ENCODE assay signal across 13 cellular contexts in genomic region chrX:154043003-154043402, GRCh38. TPM values are rescaled to one million over a fixed set of nuclear protein-coding genes. Genes with fewer than 3 reads are reported as not detected.
DNase-seq lines count a peak whose midpoint lies in the region; ATAC-seq, FAIRE-seq and TF ChIP-seq lines count a peak whose summit lies in the region.
"Had no signal": no experiment of that assay in that cellular context is flagged by ENCODE, and none has a peak within 500 bp of the region (broad histone marks: within the 10 kb centered on the region; RNA-seq: fewer than 3 reads in every experiment).

No MANE protein-coding gene starts in this region.

- in situ Hi-C loops in HepG2 (cut with HindIII; ENCODE audit: extremely low pct_ligation_motif_present, low pct_unique_long_range_greater_than_20kb), result no loop called here
- in situ Hi-C loops in brain microvascular endothelial cell (cut with HindIII; ENCODE audit: low pct_ligation_motif_present, low sequenced_read_pairs), result no loop called here
- in situ Hi-C loops in G401 (cut with HindIII; ENCODE audit: low sequenced_read_pairs), result no loop called here

- intact Hi-C loops in HepG2 (cut with micrococcal nuclease; ENCODE audit: unreplicated experiment), result no loop called here
- intact Hi-C loops in left lung (cut with DNase I), result no loop called here
- intact Hi-C loops in activated T-helper 1 cell treated with anti-CD3 and anti-CD28 coated beads, Interleukin-12 subunit alpha, Interleukin-12 subunit beta, Interleukin-2, Interleukin-4 antibody, amounts not matched to agents 30 ng/mL and 10 ng/mL and 1 ng/mL, durations not matched to agents 14 hours and 24 hours and 36 hours (cut with micrococcal nuclease), result no loop called here

- no peaks in the 10 kb centered on the region for H3K9me3 Mint-ChIP-seq in activated CD4-positive, alpha-beta memory T cell treated with anti-CD3 and anti-CD28 coated beads, Interleukin-2, amount 10 ng/mL, durations not matched to agents 7 days and 5 days
- H3K9me3 Mint-ChIP-seq in activated T-helper 1 cell treated with anti-CD3 and anti-CD28 coated beads, Interleukin-12 subunit alpha, Interleukin-12 subunit beta, Interleukin-2, Interleukin-4 antibody, amounts not matched to agents 30 ng/mL and 10 ng/mL and 1 ng/mL, durations not matched to agents 14 hours and 24 hours and 36 hours, result no peaks in the 10 kb centered on the region

- TF ChIP-seq RAD21 in liver (IDR thresholded peaks at IDR 0.05) (no peak), HepG2 (CRISPR knock-in tag; IDR thresholded peaks at IDR 0.05) (no peak)

- H3K27ac ChIP-seq in liver (ENCODE audit: low read depth in 1 of 2, low read length in 2 of 2), result peak overlapping the region in 1 of 2 donors; percentile 31
- no peak overlapping the region for H3K27ac ChIP-seq in HepG2 (ENCODE audit: extremely low read length, insufficient read depth, low read length)
- H3K27ac ChIP-seq in brain microvascular endothelial cell, result peak overlapping the region; percentile 65
- H3K27ac ChIP-seq in left lung, result peak overlapping the region; percentile 5 to 85

- peaks cover 10% of the 10 kb centered on the region for H3K79me2 ChIP-seq in HepG2 (ENCODE audit: insufficient read depth, low read length)

- TF ChIP-seq CTCF in liver (IDR thresholded peaks at IDR 0.05; ENCODE audit: low read depth, low read length, missing input control) (no peak), HepG2 (CRISPR knock-in tag; IDR thresholded peaks at IDR 0.05) (no peak), brain microvascular endothelial cell (IDR thresholded peaks at IDR 0.05; ENCODE audit: low read depth, low read length, missing control alignments) (no peak), left lung (IDR thresholded peaks at IDR 0.05) (no peak)

- H3K9ac ChIP-seq in liver (ENCODE audit: low read depth in 1 of 2, low read length in 2 of 2), result no peak overlapping the region
- no peak overlapping the region for H3K9ac ChIP-seq in HepG2 (ENCODE audit: insufficient read depth, low read depth, low read length)

- no peaks in the 10 kb centered on the region for H3K36me3 ChIP-seq in liver (ENCODE audit: control insufficient read depth in 4 of 4, insufficient read depth in 3 of 4, low read depth in 1 of 4, low read length in 3 of 4)
- H3K36me3 ChIP-seq in HepG2 (replicated peaks in 1 of 2; ENCODE audit: control insufficient read depth in 1 of 2, insufficient read depth in 2 of 2, low read length in 2 of 2), result peaks cover 0 to 6% of the 10 kb centered on the region in 2 experiments; a peak in 1 of 5 replicates
- no peaks in the 10 kb centered on the region for H3K36me3 ChIP-seq in brain microvascular endothelial cell (replicated peaks)
- no peaks in the 10 kb centered on the region for H3K36me3 ChIP-seq in left lung
- H3K36me3 ChIP-seq: tibial nerve had no signal

- no peak overlapping the region for H3K27ac Mint-ChIP-seq in activated CD4-positive, alpha-beta memory T cell treated with anti-CD3 and anti-CD28 coated beads, Interleukin-2, amount 10 ng/mL, durations not matched to agents 7 days and 5 days
- no peak overlapping the region for H3K27ac Mint-ChIP-seq in activated T-helper 1 cell treated with anti-CD3 and anti-CD28 coated beads, Interleukin-12 subunit alpha, Interleukin-12 subunit beta, Interleukin-2, Interleukin-4 antibody, amounts not matched to agents 30 ng/mL and 10 ng/mL and 1 ng/mL, durations not matched to agents 14 hours and 24 hours and 36 hours

- peaks cover 0 to 11% (median 3%) of the 10 kb centered on the region in 4 donors for H3K4me1 ChIP-seq in liver (ENCODE audit: control insufficient read depth in 4 of 4, insufficient read depth in 4 of 4, low read length in 3 of 4)
- H3K4me1 ChIP-seq in HepG2 (ENCODE audit: insufficient read depth, low read length), result peaks cover 28% of the 10 kb centered on the region
- peaks cover 4 to 63% of the 10 kb centered on the region in 2 donors for H3K4me1 ChIP-seq in left lung

- no peaks in the 10 kb centered on the region for H3K27me3 Mint-ChIP-seq in activated CD4-positive, alpha-beta memory T cell treated with anti-CD3 and anti-CD28 coated beads, Interleukin-2, amount 10 ng/mL, durations not matched to agents 7 days and 5 days
- no peaks in the 10 kb centered on the region for H3K27me3 Mint-ChIP-seq in activated T-helper 1 cell treated with anti-CD3 and anti-CD28 coated beads, Interleukin-12 subunit alpha, Interleukin-12 subunit beta, Interleukin-2, Interleukin-4 antibody, amounts not matched to agents 30 ng/mL and 10 ng/mL and 1 ng/mL, durations not matched to agents 14 hours and 24 hours and 36 hours (ENCODE audit: insufficient read depth)

- CTCF ChIA-PET in HepG2 (lab: Yijun Ruan, JAX; ENCODE audit: low intra/inter-chr PET ratio, low total read pairs), result no interaction called here
- CTCF ChIA-PET in activated CD4-positive, alpha-beta memory T cell treated with anti-CD3 and anti-CD28 coated beads, Interleukin-2, amount 10 ng/mL, durations not matched to agents 7 days and 5 days (lab: Charles Lee), result no interaction called here

- no peak overlapping the region for H3K4me2 ChIP-seq in HepG2 (ENCODE audit: low read depth, low read length)

- H3K4me3 Mint-ChIP-seq in activated CD4-positive, alpha-beta memory T cell treated with anti-CD3 and anti-CD28 coated beads, Interleukin-2, amount 10 ng/mL, durations not matched to agents 7 days and 5 days, result no peak overlapping the region
- no peak overlapping the region for H3K4me3 Mint-ChIP-seq in activated T-helper 1 cell treated with anti-CD3 and anti-CD28 coated beads, Interleukin-12 subunit alpha, Interleukin-12 subunit beta, Interleukin-2, Interleukin-4 antibody, amounts not matched to agents 30 ng/mL and 10 ng/mL and 1 ng/mL, durations not matched to agents 14 hours and 24 hours and 36 hours

- H2AFZ ChIP-seq in HepG2 (ENCODE audit: low read length), result no peak overlapping the region

- H4K20me1 ChIP-seq in HepG2 (ENCODE audit: insufficient read depth, low read length), result no peaks in the 10 kb centered on the region

- ATAC-seq in HepG2 (no peak), left lung (no peak)

- POLR2A ChIA-PET in HepG2 (lab: Yijun Ruan, JAX), result no interaction called here
- POLR2A ChIA-PET in activated CD4-positive, alpha-beta memory T cell treated with anti-CD3 and anti-CD28 coated beads, Interleukin-2, amount 10 ng/mL, durations not matched to agents 7 days and 5 days (lab: Charles Lee), result no interaction called here

- H3K4me3 ChIP-seq in liver (ENCODE audit: low read depth in 1 of 3, low read length in 3 of 3) (no peak overlapping the region), HepG2 (replicated peaks in 1 of 3; ENCODE audit: insufficient read depth in 1 of 3, low read depth in 2 of 3, low read length in 3 of 3) (no peak overlapping the region), brain microvascular endothelial cell (ENCODE audit: low read depth, low read length) (no peak overlapping the region), left lung (no peak overlapping the region)
- H3K4me3 ChIP-seq: tibial nerve had no signal

- FAIRE-seq in HepG2 (lab: Jason Lieb, UNC), result no peak

- 66% methylated on average over 3 of the region's 3 CpGs for WGBS in liver
- WGBS in HepG2 (ENCODE audit: low lambda C conversion rate), result 95% methylated on average over 3 of the region's 3 CpGs

- BruUV-seq in HepG2 (replicated peaks; lab: Mats Ljungman, UMichigan), result no TSS peak

- no peak for TF ChIP-seq POLR2A in HepG2 (IDR thresholded peaks at IDR 0.05; ENCODE audit: insufficient read depth in 1 of 2, low read depth in 2 of 2, low read length in 2 of 2)

- no peaks in the 10 kb centered on the region for H3K9me3 ChIP-seq in liver (ENCODE audit: control insufficient read depth in 4 of 4, low read length in 3 of 4)
- H3K9me3 ChIP-seq in HepG2 (ENCODE audit: low read length), result no peaks in the 10 kb centered on the region
- H3K9me3 ChIP-seq in left lung, result no peaks in the 10 kb centered on the region
- H3K9me3 ChIP-seq: tibial nerve had no signal

- TF ChIP-seq EP300 in HepG2 (IDR thresholded peaks at IDR 0.05; ENCODE audit: low read depth in 2 of 2, low read length in 2 of 2) (no peak), HepG2 (CRISPR knock-in tag; IDR thresholded peaks at IDR 0.05; ENCODE audit: borderline replicate concordance) (no peak)

- H3K27me3 ChIP-seq in liver (ENCODE audit: control insufficient read depth in 4 of 4, insufficient read depth in 4 of 4, low read length in 3 of 4) (no peaks in the 10 kb centered on the region), HepG2 (ENCODE audit: control insufficient read depth in 1 of 2, insufficient read depth in 2 of 2, low read length in 2 of 2) (no peaks in the 10 kb centered on the region; a peak in 1 of 5 replicates), brain microvascular endothelial cell (replicated peaks) (no peaks in the 10 kb centered on the region), left lung (no peaks in the 10 kb centered on the region)
- H3K27me3 ChIP-seq: tibial nerve had no signal

- peaks cover 30% of the 10 kb centered on the region for H3K4me1 Mint-ChIP-seq in activated CD4-positive, alpha-beta memory T cell treated with anti-CD3 and anti-CD28 coated beads, Interleukin-2, amount 10 ng/mL, durations not matched to agents 7 days and 5 days
- peaks cover 10% of the 10 kb centered on the region for H3K4me1 Mint-ChIP-seq in activated T-helper 1 cell treated with anti-CD3 and anti-CD28 coated beads, Interleukin-12 subunit alpha, Interleukin-12 subunit beta, Interleukin-2, Interleukin-4 antibody, amounts not matched to agents 30 ng/mL and 10 ng/mL and 1 ng/mL, durations not matched to agents 14 hours and 24 hours and 36 hours (ENCODE audit: low read depth)

- H3K36me3 Mint-ChIP-seq in activated CD4-positive, alpha-beta memory T cell treated with anti-CD3 and anti-CD28 coated beads, Interleukin-2, amount 10 ng/mL, durations not matched to agents 7 days and 5 days (ENCODE audit: low read depth), result peaks cover 31% of the 10 kb centered on the region
- peaks cover 17% of the 10 kb centered on the region for H3K36me3 Mint-ChIP-seq in activated T-helper 1 cell treated with anti-CD3 and anti-CD28 coated beads, Interleukin-12 subunit alpha, Interleukin-12 subunit beta, Interleukin-2, Interleukin-4 antibody, amounts not matched to agents 30 ng/mL and 10 ng/mL and 1 ng/mL, durations not matched to agents 14 hours and 24 hours and 36 hours (ENCODE audit: low read depth)

- DNase-seq in HepG2 (ENCODE audit: low spot score) (no peak), brain microvascular endothelial cell (peak; percentile 68), left lung (no peak), KG1 (lab: John Stamatoyannopoulos, UW) (no peak), G401 (ENCODE audit: low spot score) (no peak)
- DNase-seq in activated CD4-positive, alpha-beta memory T cell treated with anti-CD3 and anti-CD28 coated beads, Interleukin-2, amount 10 ng/mL, durations not matched to agents 7 days and 5 days, result no peak
- no peak for DNase-seq in activated T-helper 1 cell treated with anti-CD3 and anti-CD28 coated beads, Interleukin-12 subunit alpha, Interleukin-12 subunit beta, Interleukin-2, Interleukin-4 antibody, amounts not matched to agents 30 ng/mL and 10 ng/mL and 1 ng/mL, durations not matched to agents 14 hours and 24 hours and 36 hours (ENCODE audit: low spot score)
- DNase-seq: GDM1, NCI-H1436, retina, T-helper 1 cell had no signal

RNA-seq across cellular contexts. Expression of gene IRAK1, which starts 23.3 kb away (rescaled TPM):
- 10 to 100 TPM; 17.6 to 35.6 TPM for total RNA-seq in liver
- 10 to 100 TPM; 19.1 to 55.8 TPM for polyA plus RNA-seq in liver
- 69.8 and 77.3 TPM in 2 replicates for total RNA-seq in HepG2 (2016; rRNA removed; fragmentation: Illumina TruSeq; extraction: Trizol)
- 104 and 121 TPM in 2 replicates for total RNA-seq in HepG2 (2016; cell fraction: cytosol; rRNA removed; fragmentation: Illumina TruSeq; extraction: Trizol; ENCODE audit: low read depth)
- total RNA-seq in HepG2 (2016; cell fraction: insoluble cytoplasmic fraction; rRNA removed; fragmentation: Illumina TruSeq; extraction: Trizol), result 57.7 and 81.1 TPM in 2 replicates
- 244 and 255 TPM in 2 replicates for total RNA-seq in HepG2 (2016; cell fraction: membrane; rRNA removed; fragmentation: Illumina TruSeq; extraction: Trizol)
- total RNA-seq in HepG2 (2016; cell fraction: nucleus; rRNA removed; fragmentation: Illumina TruSeq; extraction: Trizol), result 35.1 and 36.4 TPM in 2 replicates
- 57.7 and 83.5 TPM in 2 replicates for polyA plus RNA-seq in HepG2 (2011; rRNA removed)
- polyA plus RNA-seq in HepG2 (2011; cell fraction: cytosol; rRNA removed), result 47.6 and 67.3 TPM in 2 replicates
- polyA plus RNA-seq in HepG2 (2011; cell fraction: nucleus; rRNA removed), result 59.5 and 63.5 TPM in 2 replicates
- polyA plus RNA-seq in HepG2 (2012), result 65.5 and 87.1 TPM in 2 replicates
- polyA plus RNA-seq in HepG2 (2016; cell fraction: cytosol; fragmentation: Illumina TruSeq; extraction: Trizol; ENCODE audit: low read depth), result 148 and 150 TPM in 2 replicates
- 80.3 and 99.3 TPM in 2 replicates for polyA plus RNA-seq in HepG2 (2016; cell fraction: insoluble cytoplasmic fraction; fragmentation: Illumina TruSeq; extraction: Trizol; ENCODE audit: low read depth)
- 244 and 277 TPM in 2 replicates for polyA plus RNA-seq in HepG2 (2016; cell fraction: membrane; fragmentation: Illumina TruSeq; extraction: Trizol; ENCODE audit: low read depth)
- polyA plus RNA-seq in HepG2 (2016; cell fraction: nucleus; fragmentation: Illumina TruSeq; extraction: Trizol; ENCODE audit: insufficient read depth, low read depth), result 93.5 and 94.6 TPM in 2 replicates
- polyA minus RNA-seq in HepG2 (2011; rRNA and poly(A)+ RNA removed; ENCODE audit: low replicate concordance), result 195 and 354 TPM in 2 replicates
- 79.8 and 83.1 TPM in 2 replicates for polyA minus RNA-seq in HepG2 (2011; cell fraction: cytosol; rRNA and poly(A)+ RNA removed)
- polyA minus RNA-seq in HepG2 (2011; cell fraction: nucleus; rRNA and poly(A)+ RNA removed), result 16.6 and 21.8 TPM in 2 replicates
- 100 to 1,000 TPM in 1 of 2 donors, 10 to 100 TPM in 1; 92.1 to 172 TPM for total RNA-seq in left lung
- 100 to 1,000 TPM; 118 to 122 TPM for total RNA-seq in activated CD4-positive, alpha-beta memory T cell treated with anti-CD3 and anti-CD28 coated beads, Interleukin-2, amount 10 ng/mL, durations not matched to agents 7 days and 5 days
- 140 and 144 TPM in 2 replicates for total RNA-seq in G401 (2014; rRNA removed; shearing (Covaris generic))
- 165 and 172 TPM in 2 replicates for total RNA-seq in activated T-helper 1 cell treated with anti-CD3 and anti-CD28 coated beads, Interleukin-12 subunit alpha, Interleukin-12 subunit beta, Interleukin-2, Interleukin-4 antibody, amounts not matched to agents 30 ng/mL and 10 ng/mL and 1 ng/mL, durations not matched to agents 14 hours and 24 hours and 36 hours

RNA-seq across cellular contexts. Expression of gene MECP2, which starts 54.5 kb away (rescaled TPM):
- 10 to 100 TPM; 11.1 to 22.0 TPM for total RNA-seq in liver
- polyA plus RNA-seq in liver, result 1 to 10 TPM; 6.9 to 8.8 TPM
- total RNA-seq in HepG2 (2016; rRNA removed; fragmentation: Illumina TruSeq; extraction: Trizol), result 16.4 and 18.1 TPM in 2 replicates
- total RNA-seq in HepG2 (2016; cell fraction: cytosol; rRNA removed; fragmentation: Illumina TruSeq; extraction: Trizol; ENCODE audit: low read depth), result 12.6 and 12.7 TPM in 2 replicates
- 15.3 and 17.0 TPM in 2 replicates for total RNA-seq in HepG2 (2016; cell fraction: insoluble cytoplasmic fraction; rRNA removed; fragmentation: Illumina TruSeq; extraction: Trizol)
- 27.1 and 27.7 TPM in 2 replicates for total RNA-seq in HepG2 (2016; cell fraction: membrane; rRNA removed; fragmentation: Illumina TruSeq; extraction: Trizol)
- 18.4 and 26.4 TPM in 2 replicates for total RNA-seq in HepG2 (2016; cell fraction: nucleus; rRNA removed; fragmentation: Illumina TruSeq; extraction: Trizol)
- polyA plus RNA-seq in HepG2 (2011; rRNA removed), result 7.9 and 8.0 TPM in 2 replicates
- 4.6 and 4.7 TPM in 2 replicates for polyA plus RNA-seq in HepG2 (2011; cell fraction: cytosol; rRNA removed)
- 19.4 and 22.3 TPM in 2 replicates for polyA plus RNA-seq in HepG2 (2011; cell fraction: nucleus; rRNA removed)
- 8.3 and 9.6 TPM in 2 replicates for polyA plus RNA-seq in HepG2 (2012)
- polyA plus RNA-seq in HepG2 (2016; cell fraction: cytosol; fragmentation: Illumina TruSeq; extraction: Trizol; ENCODE audit: low read depth), result 15.2 and 15.6 TPM in 2 replicates
- 11.9 and 15.9 TPM in 2 replicates for polyA plus RNA-seq in HepG2 (2016; cell fraction: insoluble cytoplasmic fraction; fragmentation: Illumina TruSeq; extraction: Trizol; ENCODE audit: low read depth)
- polyA plus RNA-seq in HepG2 (2016; cell fraction: membrane; fragmentation: Illumina TruSeq; extraction: Trizol; ENCODE audit: low read depth), result 22.5 and 23.0 TPM in 2 replicates
- polyA plus RNA-seq in HepG2 (2016; cell fraction: nucleus; fragmentation: Illumina TruSeq; extraction: Trizol; ENCODE audit: insufficient read depth, low read depth), result 21.4 and 24.2 TPM in 2 replicates
- 17.0 and 27.8 TPM in 2 replicates for polyA minus RNA-seq in HepG2 (2011; rRNA and poly(A)+ RNA removed; ENCODE audit: low replicate concordance)
- 3.6 and 5.0 TPM in 2 replicates for polyA minus RNA-seq in HepG2 (2011; cell fraction: cytosol; rRNA and poly(A)+ RNA removed)
- 33.7 and 39.8 TPM in 2 replicates for polyA minus RNA-seq in HepG2 (2011; cell fraction: nucleus; rRNA and poly(A)+ RNA removed)
- total RNA-seq in left lung, result 10 to 100 TPM; 36.2 to 47.1 TPM
- total RNA-seq in activated CD4-positive, alpha-beta memory T cell treated with anti-CD3 and anti-CD28 coated beads, Interleukin-2, amount 10 ng/mL, durations not matched to agents 7 days and 5 days, result 10 to 100 TPM; 80.7 to 83.0 TPM
- 19.8 and 33.1 TPM in 2 replicates for total RNA-seq in G401 (2014; rRNA removed; shearing (Covaris generic))
- total RNA-seq in activated T-helper 1 cell treated with anti-CD3 and anti-CD28 coated beads, Interleukin-12 subunit alpha, Interleukin-12 subunit beta, Interleukin-2, Interleukin-4 antibody, amounts not matched to agents 30 ng/mL and 10 ng/mL and 1 ng/mL, durations not matched to agents 14 hours and 24 hours and 36 hours, result 53.4 and 59.4 TPM in 2 replicates
